In genomic region chr9:134472256-134472655, GRCh38 we compare ENCODE assay signal across 14 cellular contexts.
DNase-seq lines count a peak whose midpoint lies in the region; ATAC-seq and TF ChIP-seq lines count a peak whose summit lies in the region.
"Had no signal": no experiment of that assay in that cellular context is flagged by ENCODE, and none has a peak within 500 bp of the region (broad histone marks: within the 10 kb centered on the region; RNA-seq: fewer than 3 reads in every experiment).

No MANE protein-coding gene starts in this region.

- no peak overlapping the region for H3K14ac ChIP-seq in mesenchymal stem cell (ENCODE audit: low read length in 2 of 2)

- TF ChIP-seq CTCF in heart right ventricle (IDR thresholded peaks at IDR 0.05) (no peak), Loucy (conservative IDR thresholded peaks at IDR 0.05; ENCODE audit: low read length) (no peak), tibial artery (IDR thresholded peaks at IDR 0.05) (no peak)

- intact Hi-C loops in Right ventricle myocardium inferior (cut with DNase I) (no loop called here), heart right ventricle (cut with DNase I) (loop anchor here in 1 of 10 donors (5.0 kb wide), 1 partner anchor 175 kb away; no protein-coding TSS in a partner anchor), tibial artery (cut with DNase I; ENCODE audit: low total_unique reads) (no loop called here)

- H3K36me3 ChIP-seq in heart right ventricle (no peaks in the 10 kb centered on the region), Loucy (ENCODE audit: insufficient read depth, low read length) (no peaks in the 10 kb centered on the region), mesenchymal stem cell (ENCODE audit: control insufficient read depth in 1 of 2, insufficient read depth in 2 of 2, low read depth in 1 of 2, low read length in 2 of 2) (no peaks in the 10 kb centered on the region), tibial artery (no peaks in the 10 kb centered on the region)

- H3K9ac ChIP-seq in Loucy (ENCODE audit: low read depth, low read length, poor library complexity, severe bottlenecking), result peak overlapping the region; percentile 84
- no peak overlapping the region for H3K9ac ChIP-seq in mesenchymal stem cell (ENCODE audit: low read length)
- H3K9ac ChIP-seq: GM23248 had no signal

- no peaks in the 10 kb centered on the region for H3K9me2 ChIP-seq in Loucy (replicated peaks; ENCODE audit: low read depth, low read length)

- no peak overlapping the region for H3K4ac ChIP-seq in mesenchymal stem cell (ENCODE audit: low read depth in 1 of 2, low read length in 2 of 2)

- H4K91ac ChIP-seq in mesenchymal stem cell (ENCODE audit: low read length), result peak overlapping the region; percentile 76

- no peaks in the 10 kb centered on the region for H3K79me2 ChIP-seq in Loucy (ENCODE audit: insufficient read depth, low read length)

- H3K27ac ChIP-seq in heart right ventricle (no peak overlapping the region), mesenchymal stem cell (ENCODE audit: low read length, poor library complexity, severe bottlenecking) (no peak overlapping the region), tibial artery (peak overlapping the region; percentile 1 to 77)
- H3K27ac ChIP-seq: 22Rv1, GM23248 had no signal

- H3K27me3 ChIP-seq in heart right ventricle, result no peaks in the 10 kb centered on the region
- no peaks in the 10 kb centered on the region for H3K27me3 ChIP-seq in Loucy (ENCODE audit: insufficient read depth, low read length, poor library complexity, severe bottlenecking)
- peaks cover 2 to 3% of the 10 kb centered on the region in 2 experiments for H3K27me3 ChIP-seq in mesenchymal stem cell (ENCODE audit: control insufficient read depth in 1 of 2, insufficient read depth in 1 of 2, low read length in 2 of 2)
- H3K27me3 ChIP-seq in tibial artery, result no peaks in the 10 kb centered on the region

- ATAC-seq in Right ventricle myocardium inferior, result no peak
- no peak for ATAC-seq in heart right ventricle
- no peak for ATAC-seq in HG03097 (IDR thresholded peaks at IDR 0.05; ENCODE audit: low FRiP score, unreplicated experiment)
- ATAC-seq: GM12878, HCT116 had no signal

- H2BK5ac ChIP-seq in mesenchymal stem cell (ENCODE audit: low read depth, low read length, poor library complexity, severe bottlenecking), result no peak overlapping the region

- H3K4me2 ChIP-seq in Loucy (ENCODE audit: low read depth, low read length, poor library complexity, severe bottlenecking) (no peak overlapping the region), mesenchymal stem cell (ENCODE audit: low read length, poor library complexity, severe bottlenecking) (no peak overlapping the region)

- 91 to 93% methylated on average over 6 of the region's 6 CpGs for WGBS in heart right ventricle, 2 donors
- 100% methylated on average over 5 of the region's 6 CpGs for WGBS in mesenchymal stem cell

- H4K20me1 ChIP-seq in Loucy (ENCODE audit: insufficient read depth, low read length, poor library complexity, severe bottlenecking), result no peaks in the 10 kb centered on the region

- peak overlapping the region; percentile 40 to 88 for H2BK12ac ChIP-seq in mesenchymal stem cell (ENCODE audit: low read length in 2 of 2)

- DNase-seq in Right ventricle myocardium inferior (ENCODE audit: missing footprints) (peak; percentile 30), heart right ventricle (no peak), mesenchymal stem cell (no peak), tibial artery (no peak), NCI-H2196 treated with DMSO at 0.1 percent for 48 hours (lab: John Stamatoyannopoulos, UW; ENCODE audit: unreplicated experiment) (no peak)
- no peak for DNase-seq in activated CD4-positive, CD25-positive, alpha-beta regulatory T cell treated with anti-CD3 and anti-CD28 coated beads, Interleukin-2, amount 50 U/mL, for 72 hours
- DNase-seq: CD4-positive, CD25-positive, alpha-beta regulatory T cell; DMS79; GM23248 had no signal

- H3K4me1 ChIP-seq in heart right ventricle (peaks cover 14 to 53% (median 32%) of the 10 kb centered on the region in 9 donors), Loucy (ENCODE audit: insufficient read depth, low read length, poor library complexity, severe bottlenecking) (peaks cover 38% of the 10 kb centered on the region), mesenchymal stem cell (ENCODE audit: control insufficient read depth, insufficient read depth, low read depth, low read length) (peaks cover 20% of the 10 kb centered on the region), tibial artery (peaks cover 0 to 63% (median 44%) of the 10 kb centered on the region in 4 donors)

- H3K18ac ChIP-seq in mesenchymal stem cell (ENCODE audit: low read depth in 1 of 2, low read length in 2 of 2), result no peak overlapping the region

- H3K23ac ChIP-seq in mesenchymal stem cell (ENCODE audit: low read length in 2 of 2), result no peak overlapping the region

- H4K8ac ChIP-seq in mesenchymal stem cell (ENCODE audit: low read length), result no peak overlapping the region

- H3K4me3 ChIP-seq in heart right ventricle (no peak overlapping the region), Loucy (ENCODE audit: low read length, poor library complexity, severe bottlenecking) (no peak overlapping the region), mesenchymal stem cell (ENCODE audit: insufficient read depth in 1 of 2, low read depth in 1 of 2, low read length in 2 of 2) (no peak overlapping the region), tibial artery (no peak overlapping the region)
- H3K4me3 ChIP-seq: GM12878, GM23248 had no signal

- no peak overlapping the region for H2BK120ac ChIP-seq in mesenchymal stem cell (ENCODE audit: low read depth, low read length)

- 0 out of 2 replicates have a peak, but pooled peaks cover 5% of the 10 kb centered on the region for H3F3A ChIP-seq in Loucy (ENCODE audit: low read depth)

- H3K79me1 ChIP-seq in mesenchymal stem cell (replicated peaks; ENCODE audit: low read length, poor library complexity, severe bottlenecking), result no peaks in the 10 kb centered on the region

- H2AK5ac ChIP-seq in mesenchymal stem cell (ENCODE audit: low read length, severe bottlenecking), result no peak overlapping the region

- H2AFZ ChIP-seq in Loucy (ENCODE audit: low read length) (no peak overlapping the region), mesenchymal stem cell (ENCODE audit: low read depth, low read length) (no peak overlapping the region)
- H2AFZ ChIP-seq: GM23248 had no signal

- no peaks in the 10 kb centered on the region for H3K9me3 ChIP-seq in heart right ventricle
- no peaks in the 10 kb centered on the region for H3K9me3 ChIP-seq in Loucy (ENCODE audit: insufficient read depth, low read depth, low read length)
- no peaks in the 10 kb centered on the region for H3K9me3 ChIP-seq in mesenchymal stem cell (ENCODE audit: control insufficient read depth, low read length)
- no peaks in the 10 kb centered on the region for H3K9me3 ChIP-seq in tibial artery

- peak overlapping the region; percentile 63 for H2BK15ac ChIP-seq in mesenchymal stem cell (ENCODE audit: low read depth, poor library complexity, severe bottlenecking)

Comparison
In these comparisons a context has a peak if more than half of its experiments do, and no peak if none do; other contexts are left out.
1. H3K27ac ChIP-seq: peak in tibial artery (2 of 2); none in heart right ventricle (0 of 10) and mesenchymal stem cell (single experiment).